In the genomic region with DNA sequence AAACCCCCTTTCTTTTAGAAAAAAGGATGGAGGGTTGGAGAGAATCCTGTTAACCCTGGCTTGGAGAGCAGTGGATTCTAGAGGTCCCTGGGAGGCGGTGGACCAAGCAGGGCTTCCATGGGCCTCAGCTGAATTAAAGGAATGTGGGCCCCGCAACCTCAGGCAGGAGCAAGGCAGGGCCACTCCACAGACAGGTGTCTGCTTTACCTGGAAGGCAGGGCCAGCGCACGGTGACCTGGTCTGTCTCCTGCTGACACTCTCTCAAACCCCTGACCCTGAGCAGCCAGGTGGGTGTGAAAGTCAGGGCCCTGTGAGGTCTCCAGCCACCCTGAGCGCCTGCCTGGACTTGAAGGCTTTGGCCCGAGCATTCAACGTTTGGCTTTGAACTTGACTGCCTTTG, we compare ENCODE assay signal across 21 cellular contexts.
"Had no signal": no experiment of that assay in that cellular context is flagged by ENCODE, and none has a peak within 500 bp of the region (broad histone marks: within the 10 kb centered on the region; RNA-seq: fewer than 3 reads in every experiment).

No MANE protein-coding gene starts in this region.

- H3K4me1 Mint-ChIP-seq: activated CD4-positive, alpha-beta T cell treated with anti-CD3 and anti-CD28 coated beads for 36 hours; activated naive CD4-positive, alpha-beta T cell treated with anti-CD3 and anti-CD28 coated beads, Interleukin-2, amount 10 ng/mL, durations not matched to agents 7 days and 5 days; activated naive CD8-positive, alpha-beta T cell treated with anti-CD3 and anti-CD28 coated beads for 36 hours; T-helper 17 cell had no signal

- H3K36me3 Mint-ChIP-seq: activated naive CD4-positive, alpha-beta T cell treated with anti-CD3 and anti-CD28 coated beads, Interleukin-2, amount 10 ng/mL, durations not matched to agents 7 days and 5 days; activated naive CD8-positive, alpha-beta T cell treated with anti-CD3 and anti-CD28 coated beads for 36 hours had no signal

- H3K9me3 Mint-ChIP-seq: activated CD8-positive, alpha-beta T cell treated with anti-CD3 and anti-CD28 coated beads for 36 hours; activated naive CD4-positive, alpha-beta T cell treated with anti-CD3 and anti-CD28 coated beads, Interleukin-2, amount 10 ng/mL, durations not matched to agents 7 days and 5 days; activated naive CD8-positive, alpha-beta T cell treated with anti-CD3 and anti-CD28 coated beads for 36 hours; activated T-cell treated with anti-CD3 and anti-CD28 coated beads, Interleukin-2, amount 50 U/mL, for 72 hours; activated T-helper 2 cell treated with anti-CD3 and anti-CD28 coated beads, Interferon-gamma antibody, Interleukin-2, Interleukin-4, amounts not matched to agents 10 μg/mL and 5 μg/mL and 100 μg/mL, durations not matched to agents 14 hours and 24 hours and 36 hours had no signal

- ATAC-seq: activated CD4-positive, alpha-beta T cell treated with anti-CD3 and anti-CD28 coated beads for 36 hours; activated CD8-positive, alpha-beta T cell treated with anti-CD3 and anti-CD28 coated beads for 36 hours; activated T-cell treated with anti-CD3 and anti-CD28 coated beads, Interleukin-2, amount 50 U/mL, for 72 hours; T-helper 17 cell had no signal

- H3K27me3 Mint-ChIP-seq: activated CD4-positive, alpha-beta T cell treated with anti-CD3 and anti-CD28 coated beads for 36 hours; activated CD8-positive, alpha-beta T cell treated with anti-CD3 and anti-CD28 coated beads for 36 hours; activated naive CD4-positive, alpha-beta T cell treated with anti-CD3 and anti-CD28 coated beads, Interleukin-2, amount 10 ng/mL, durations not matched to agents 7 days and 5 days had no signal

- DNase-seq: activated CD4-positive, alpha-beta T cell treated with anti-CD3 and anti-CD28 coated beads for 36 hours; activated CD4-positive, alpha-beta T cell treated with anti-CD3 and anti-CD28 coated beads, Interleukin-2, amount 50 U/mL, for 1 hour; activated CD8-positive, alpha-beta memory T cell treated with anti-CD3 and anti-CD28 coated beads, Interleukin-2, amount 50 U/mL, for 4 hours; activated CD8-positive, alpha-beta T cell treated with anti-CD3 and anti-CD28 coated beads for 36 hours; activated gamma-delta T cell treated with Interleukin-2 at 50 U/mL for 16 hours; activated naive CD4-positive, alpha-beta T cell treated with anti-CD3 and anti-CD28 coated beads, Interleukin-2, amount 10 ng/mL, durations not matched to agents 7 days and 5 days; activated naive CD8-positive, alpha-beta T cell treated with anti-CD3 and anti-CD28 coated beads for 36 hours; activated T-cell treated with anti-CD3 and anti-CD28 coated beads, Interleukin-2, amount 50 U/mL, for 72 hours; KBM-7; NCI-H1048; NCI-H146; NCI-H187 treated with DMSO at 0.1 percent for 48 hours; NCI-H2171; NCI-H226; NCI-H526; NCI-H82; SIG-M5; T-helper 17 cell; T1000 had no signal

- H3K4me3 Mint-ChIP-seq: activated CD4-positive, alpha-beta T cell treated with anti-CD3 and anti-CD28 coated beads for 36 hours; activated CD8-positive, alpha-beta T cell treated with anti-CD3 and anti-CD28 coated beads for 36 hours; activated naive CD4-positive, alpha-beta T cell treated with anti-CD3 and anti-CD28 coated beads, Interleukin-2, amount 10 ng/mL, durations not matched to agents 7 days and 5 days; activated naive CD8-positive, alpha-beta T cell treated with anti-CD3 and anti-CD28 coated beads for 36 hours; activated T-cell treated with anti-CD3 and anti-CD28 coated beads, Interleukin-2, amount 50 U/mL, for 72 hours; T-helper 17 cell had no signal

- H3K27ac Mint-ChIP-seq: activated CD4-positive, alpha-beta T cell treated with anti-CD3 and anti-CD28 coated beads for 36 hours; activated CD8-positive, alpha-beta T cell treated with anti-CD3 and anti-CD28 coated beads for 36 hours; activated naive CD4-positive, alpha-beta T cell treated with anti-CD3 and anti-CD28 coated beads, Interleukin-2, amount 10 ng/mL, durations not matched to agents 7 days and 5 days; activated naive CD8-positive, alpha-beta T cell treated with anti-CD3 and anti-CD28 coated beads for 36 hours; activated T-cell treated with anti-CD3 and anti-CD28 coated beads, Interleukin-2, amount 50 U/mL, for 72 hours; activated T-helper 2 cell treated with anti-CD3 and anti-CD28 coated beads, Interferon-gamma antibody, Interleukin-2, Interleukin-4, amounts not matched to agents 10 μg/mL and 5 μg/mL and 100 μg/mL, durations not matched to agents 14 hours and 24 hours and 36 hours; T-helper 17 cell had no signal

- H3K27ac ChIP-seq: VCaP had no signal
